Comparison of ENCODE assay signal across 28 cellular contexts in genomic region chr17:77237232-77238008, GRCh38.
DNase-seq lines count a peak whose midpoint lies in the region; ATAC-seq, FAIRE-seq and TF ChIP-seq lines count a peak whose summit lies in the region.
"Had no signal": no experiment of that assay in that cellular context is flagged by ENCODE, and none has a peak within 500 bp of the region (broad histone marks: within the 10 kb centered on the region; RNA-seq: fewer than 3 reads in every experiment).

No MANE protein-coding gene starts in this region.

- BruUV-seq in K562 (replicated peaks; lab: Mats Ljungman, UMichigan), result no TSS peak

- POLR2A ChIA-PET in HEK293 (lab: Yijun Ruan, JAX) (interaction anchor here (0.7 kb wide), 1 partner anchor 256 kb away, joined by 5 read pairs; no protein-coding TSS in a partner anchor), K562 (lab: Yijun Ruan, JAX) (interaction anchor here (0.6 kb wide), 1 partner anchor 178 kb away, joined by 3 read pairs; no protein-coding TSS in a partner anchor)

- WGBS in K562 (ENCODE audit: insufficient coverage, low coverage, missing lambda C conversion rate), result 48% methylated on average over 13 of the region's 13 CpGs
- WGBS in testis, 2 donors, result 86 to 95% methylated on average over 9 to 13 of the region's 13 CpGs

- H4K20me1 ChIP-seq in K562 (replicated peaks; ENCODE audit: control insufficient read depth, insufficient read depth, low read length), result no peaks in the 10 kb centered on the region

- H3K27ac ChIP-seq in HEK293 (ENCODE audit: extremely low read depth, low read depth, low read length) (no peak overlapping the region), K562 (ENCODE audit: extremely low read depth, low read depth, low read length) (no peak overlapping the region), testis (no peak overlapping the region)
- H3K27ac ChIP-seq: cardiac muscle cell, coronary artery, Peyer's patch, SJSA1 had no signal

- TF ChIP-seq EP300 in K562 (IDR thresholded peaks at IDR 0.05; ENCODE audit: low read length), result no peak

- no peaks in the 10 kb centered on the region for H3K9me3 Mint-ChIP-seq in activated CD4-positive, alpha-beta T cell treated with anti-CD3 and anti-CD28 coated beads, Interleukin-2, amount 10 ng/mL, durations not matched to agents 24 days and 14 days
- peaks cover 3% of the 10 kb centered on the region for H3K9me3 Mint-ChIP-seq in nephron
- H3K9me3 Mint-ChIP-seq: activated naive CD8-positive, alpha-beta T cell treated with anti-CD3 and anti-CD28 coated beads, Interleukin-2, amount 10 ng/mL, durations not matched to agents 7 days and 5 days; effector memory CD8-positive, alpha-beta T cell had no signal

- H3K9me1 ChIP-seq in K562 (ENCODE audit: control insufficient read depth, insufficient read depth, low read length), result no peaks in the 10 kb centered on the region

- FAIRE-seq in K562 (lab: Jason Lieb, UNC), result no peak

- H3K4me1 ChIP-seq in HEK293 (ENCODE audit: control insufficient read depth, insufficient read depth, low read length) (no peaks in the 10 kb centered on the region), K562 (replicated peaks in 1 of 2; ENCODE audit: control insufficient read depth in 2 of 2, insufficient read depth in 2 of 2, low read length in 2 of 2) (peaks cover 5 to 22% of the 10 kb centered on the region in 2 experiments; a peak in 4 of 5 replicates), testis (no peaks in the 10 kb centered on the region)

- no peaks in the 10 kb centered on the region; a peak in 1 of 5 replicates for H3K27me3 ChIP-seq in K562 (ENCODE audit: control insufficient read depth in 2 of 2, insufficient read depth in 2 of 2, low read length in 2 of 2)
- H3K27me3 ChIP-seq in testis, result no peaks in the 10 kb centered on the region
- H3K27me3 ChIP-seq: ascending aorta, cardiac muscle cell, Peyer's patch, SJSA1 had no signal

- H3K27ac Mint-ChIP-seq in activated CD4-positive, alpha-beta T cell treated with anti-CD3 and anti-CD28 coated beads, Interleukin-2, amount 10 ng/mL, durations not matched to agents 24 days and 14 days, result peak overlapping the region; percentile 17
- H3K27ac Mint-ChIP-seq in nephron, result peak overlapping the region; percentile 4 to 79 (median 60)
- H3K27ac Mint-ChIP-seq: activated CD4-positive, alpha-beta memory T cell treated with anti-CD3 and anti-CD28 coated beads, Interleukin-2, amount 10 ng/mL, durations not matched to agents 7 days and 5 days; B cell; effector memory CD8-positive, alpha-beta T cell; memory B cell; progenitor cell of endocrine pancreas had no signal

- no peak for ATAC-seq in K562
- ATAC-seq: effector memory CD8-positive, alpha-beta T cell; stimulated activated naive CD8-positive, alpha-beta T cell treated with anti-CD3 and anti-CD28 coated beads, Interleukin-15, Interleukin-2, amounts not matched to agents 100 U/mL and 50 U/mL, for 24 hours had no signal

- H3K27me3 Mint-ChIP-seq in activated CD4-positive, alpha-beta T cell treated with anti-CD3 and anti-CD28 coated beads, Interleukin-2, amount 10 ng/mL, durations not matched to agents 24 days and 14 days, result no peaks in the 10 kb centered on the region
- H3K27me3 Mint-ChIP-seq in nephron (ENCODE audit: low read depth), result peaks cover 3% of the 10 kb centered on the region
- H3K27me3 Mint-ChIP-seq: activated CD4-positive, alpha-beta memory T cell treated with anti-CD3 and anti-CD28 coated beads, Interleukin-2, amount 10 ng/mL, durations not matched to agents 7 days and 5 days; activated naive CD8-positive, alpha-beta T cell treated with anti-CD3 and anti-CD28 coated beads, Interleukin-2, amount 10 ng/mL, durations not matched to agents 7 days and 5 days; progenitor cell of endocrine pancreas had no signal

- no peak for DNase-seq in activated CD4-positive, alpha-beta T cell treated with anti-CD3 and anti-CD28 coated beads, Interleukin-2, amount 10 ng/mL, durations not matched to agents 24 days and 14 days
- no peak for DNase-seq in activated CD4-positive, alpha-beta T cell treated with anti-CD3 and anti-CD28 coated beads for 4 hours
- DNase-seq in K562 (ENCODE audit: extremely low read depth in 1 of 4, low spot score in 3 of 4) (no peak), testis (no peak), NCI-H2107 (lab: John Stamatoyannopoulos, UW) (no peak), H4 (ENCODE audit: low spot score) (no peak)
- DNase-seq: activated CD4-positive, alpha-beta memory T cell treated with anti-CD3 and anti-CD28 coated beads, Interleukin-2, amount 10 ng/mL, durations not matched to agents 7 days and 5 days; activated effector memory CD4-positive, alpha-beta T cell treated with Interleukin-2 at 50 U/mL for 16 hours; activated naive CD8-positive, alpha-beta T cell treated with anti-CD3 and anti-CD28 coated beads, Interleukin-2, amount 10 ng/mL, durations not matched to agents 7 days and 5 days; effector memory CD8-positive, alpha-beta T cell; erythroblast; foreskin fibroblast; head of caudate nucleus; Kasumi-1; NCI-H1436 treated with DMSO at 0.1 percent for 48 hours; NCI-H510A treated with DMSO at 0.1 percent for 48 hours; Peyer's patch; stimulated activated naive CD8-positive, alpha-beta T cell treated with anti-CD3 and anti-CD28 coated beads, Interleukin-15, Interleukin-2, amounts not matched to agents 100 U/mL and 50 U/mL, for 24 hours had no signal

- H3K4me1 Mint-ChIP-seq in activated CD4-positive, alpha-beta T cell treated with anti-CD3 and anti-CD28 coated beads, Interleukin-2, amount 10 ng/mL, durations not matched to agents 24 days and 14 days, result peaks cover 18% of the 10 kb centered on the region
- peaks cover 32% of the 10 kb centered on the region for H3K4me1 Mint-ChIP-seq in nephron

- no peak overlapping the region for H3K4me3 ChIP-seq in HEK293 (ENCODE audit: low read depth, low read length)
- H3K4me3 ChIP-seq in K562, result no peak overlapping the region
- no peak overlapping the region for H3K4me3 ChIP-seq in testis
- H3K4me3 ChIP-seq: ascending aorta, cardiac muscle cell, coronary artery, Peyer's patch, SJSA1, thoracic aorta had no signal

- no peaks in the 10 kb centered on the region for H3K79me2 ChIP-seq in K562 (ENCODE audit: control insufficient read depth, insufficient read depth, low read length)

- TF ChIP-seq RAD21 in K562 (CRISPR knock-in tag; conservative IDR thresholded peaks at IDR 0.05 in 1 of 2, IDR thresholded peaks at IDR 0.05 in 1 of 2), result no peak

- CTCF ChIA-PET in HEK293 (lab: Yijun Ruan, JAX) (no interaction called here), K562 (lab: Yijun Ruan, JAX; ENCODE audit: low intra/inter-chr PET ratio) (no interaction called here)

- H3K9ac ChIP-seq in K562 (ENCODE audit: insufficient read depth in 1 of 2, low read depth in 2 of 2, low read length in 2 of 2), result peak overlapping the region in 1 of 2 experiments; percentile 67; a peak in 1 of 4 replicates

- H2AFZ ChIP-seq in K562 (ENCODE audit: low read depth, low read length), result no peak overlapping the region

- H3K36me3 Mint-ChIP-seq in activated CD4-positive, alpha-beta T cell treated with anti-CD3 and anti-CD28 coated beads, Interleukin-2, amount 10 ng/mL, durations not matched to agents 24 days and 14 days (ENCODE audit: low read depth), result no peaks in the 10 kb centered on the region
- no peaks in the 10 kb centered on the region for H3K36me3 Mint-ChIP-seq in nephron (ENCODE audit: low read depth)

- TF ChIP-seq CTCF in HEK293 (tag by site-specific recombination; IDR thresholded peaks at IDR 0.05), result no peak
- no peak for TF ChIP-seq CTCF in K562 (IDR thresholded peaks at IDR 0.05 in 2 of 3, conservative IDR thresholded peaks at IDR 0.05 in 1 of 3; ENCODE audit: insufficient read depth in 2 of 3, low read depth in 1 of 3, low read length in 3 of 3)
- no peak for TF ChIP-seq CTCF in nephron (IDR thresholded peaks at IDR 0.05; ENCODE audit: unreplicated experiment in 3 of 3)
- no peak for TF ChIP-seq CTCF in testis (IDR thresholded peaks at IDR 0.05)

- no peak for TF ChIP-seq POLR2A in K562 (conservative IDR thresholded peaks at IDR 0.05)
- no peak for TF ChIP-seq POLR2A in testis (IDR thresholded peaks at IDR 0.05)

- intact Hi-C loops in activated CD4-positive, alpha-beta T cell treated with anti-CD3 and anti-CD28 coated beads, Interleukin-2, amount 10 ng/mL, durations not matched to agents 24 days and 14 days (cut with micrococcal nuclease), result no loop called here
- intact Hi-C loops in K562 (cut with micrococcal nuclease) (no loop called here), testis (cut with DNase I; ENCODE audit: low total_unique reads) (no loop called here)

- H3K4me3 Mint-ChIP-seq in activated CD4-positive, alpha-beta T cell treated with anti-CD3 and anti-CD28 coated beads, Interleukin-2, amount 10 ng/mL, durations not matched to agents 24 days and 14 days, result no peak overlapping the region
- no peak overlapping the region for H3K4me3 Mint-ChIP-seq in nephron
- H3K4me3 Mint-ChIP-seq: activated CD4-positive, alpha-beta memory T cell treated with anti-CD3 and anti-CD28 coated beads, Interleukin-2, amount 10 ng/mL, durations not matched to agents 7 days and 5 days; activated naive CD8-positive, alpha-beta T cell treated with anti-CD3 and anti-CD28 coated beads, Interleukin-2, amount 10 ng/mL, durations not matched to agents 7 days and 5 days; B cell; effector memory CD8-positive, alpha-beta T cell; memory B cell had no signal

- in situ Hi-C loops in K562 (cut with MboI), result no loop called here

- H3K36me3 ChIP-seq in HEK293 (ENCODE audit: control insufficient read depth in 2 of 2, insufficient read depth in 1 of 2, low read length in 2 of 2) (no peaks in the 10 kb centered on the region), K562 (ENCODE audit: control insufficient read depth, insufficient read depth, low read length) (no peaks in the 10 kb centered on the region), testis (ENCODE audit: low read depth, missing control alignments) (no peaks in the 10 kb centered on the region)
- H3K36me3 ChIP-seq: ascending aorta, cardiac muscle cell, Peyer's patch, SJSA1, thoracic aorta had no signal

- H3K9me3 ChIP-seq in HEK293 (ENCODE audit: control insufficient read depth, insufficient read depth, low read depth, low read length) (no peaks in the 10 kb centered on the region), K562 (replicated peaks; ENCODE audit: control insufficient read depth, insufficient read depth, low read depth, low read length) (peaks cover 10% of the 10 kb centered on the region), testis (no peaks in the 10 kb centered on the region)
- H3K9me3 ChIP-seq: ascending aorta, Peyer's patch, thoracic aorta had no signal

- no peak overlapping the region for H3K4me2 ChIP-seq in K562 (ENCODE audit: insufficient read depth, low read length)

TF ChIP-seq in HEK293, 187 proteins besides CTCF, POLR2A, EP300 and RAD21 (continues in another document):
- TF ChIP-seq SETDB1 (IDR thresholded peaks at IDR 0.05; ENCODE audit: insufficient read length, low read length) (peak; percentile 50), KLF9 (tag by site-specific recombination; IDR thresholded peaks at IDR 0.05; ENCODE audit: low read depth) (no peak), ZNF76 (tag by site-specific recombination; IDR thresholded peaks at IDR 0.05; ENCODE audit: borderline replicate concordance, low read depth) (no peak)

TF ChIP-seq in K562, 482 proteins besides CTCF, POLR2A, EP300 and RAD21 (continues in another document):
- peak; percentile 83 for TF ChIP-seq ZNF431 (CRISPR knock-in tag; IDR thresholded peaks at IDR 0.05)
